ENCODE assay signal across 1 cellular context in genomic region chr12:53465679-53466078, GRCh38.
TF ChIP-seq lines count a peak whose summit lies in the region.

No MANE protein-coding gene starts in this region.

TF ChIP-seq in WTC11, 78 proteins besides CTCF, POLR2A, EP300 and RAD21 (continued from another document):
- TF ChIP-seq ZNF425 (CRISPR knock-in tag; conservative IDR thresholded peaks at IDR 0.05) (0 out of 2 replicates have a peak, but pooled peaks have one; percentile 2), CBFB (CRISPR knock-in tag; IDR thresholded peaks at IDR 0.05; ENCODE audit: low read depth) (no peak), ZNF532 (CRISPR knock-in tag; IDR thresholded peaks at IDR 0.05; ENCODE audit: borderline replicate concordance) (no peak)
